ENCODE assay signal across 8 cellular contexts in the genomic region with DNA sequence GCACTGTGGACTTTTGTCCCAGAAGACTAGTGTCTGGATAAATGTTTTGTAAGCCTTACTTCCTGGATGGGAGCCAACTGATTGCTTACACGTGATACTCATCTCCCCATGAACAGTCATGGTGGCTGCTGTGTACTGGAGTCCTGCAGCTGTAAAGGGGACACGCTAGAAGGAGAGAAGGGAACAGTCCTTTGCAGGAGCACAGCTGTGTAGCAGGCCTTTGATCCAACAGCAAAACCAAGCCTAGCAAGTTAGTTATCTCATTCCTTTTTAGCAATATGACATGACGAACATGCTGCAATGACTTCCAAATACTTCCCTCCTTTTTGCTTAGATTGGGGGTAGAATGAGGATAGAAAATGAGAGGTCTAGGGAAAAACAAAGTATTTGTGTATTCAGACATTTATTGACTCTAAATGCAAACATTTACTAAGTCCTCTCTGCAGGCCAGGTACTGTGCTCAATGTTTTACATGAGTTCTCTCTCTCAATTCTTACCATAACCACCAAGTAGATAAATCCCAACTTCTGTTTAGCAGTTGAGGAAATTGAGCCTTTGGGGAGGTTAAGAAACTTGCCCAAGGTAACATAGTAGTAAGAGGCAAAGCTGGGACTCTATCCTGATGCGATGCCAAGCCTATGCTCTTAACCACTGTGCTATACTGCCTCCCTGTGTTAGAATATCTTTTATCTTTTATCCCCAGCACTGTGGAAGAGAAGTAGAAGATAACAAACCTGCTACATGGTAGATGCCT. TPM values are rescaled to one million over a fixed set of nuclear protein-coding genes. Genes with fewer than 3 reads are reported as not detected.
DNase-seq lines count a peak whose midpoint lies in the region; ATAC-seq and TF ChIP-seq lines count a peak whose summit lies in the region.

No MANE protein-coding gene starts in this region.

- H3K4me3 Mint-ChIP-seq in neural crest cell: no peak overlapping the region

- H3K27me3 Mint-ChIP-seq in neural crest cell (ENCODE audit: low read depth): no peaks in the 10 kb centered on the region

- TF ChIP-seq EP300 in Ishikawa (IDR thresholded peaks at IDR 0.05; ENCODE audit: borderline replicate concordance): no peak

- ATAC-seq in GM21529 (IDR thresholded peaks at IDR 0.05; ENCODE audit: unreplicated experiment): no peak

- DNase-seq in NCI-H1417 (lab: John Stamatoyannopoulos, UW) (peak; percentile 21 to 55 (median 36)), NCI-H1417 treated with DMSO at 0.1 percent for 48 hours (lab: John Stamatoyannopoulos, UW) (no peak), RKO (ENCODE audit: low spot score) (peak; percentile 50), erythroblast (lab: John Stamatoyannopoulos, UW) (peak; percentile 55 to 70), neural crest cell (ENCODE audit: low read depth, low spot score) (no peak), occipital lobe (lab: John Stamatoyannopoulos, UW) (no peak)

- peak overlapping the region; percentile 38 for H3K27ac Mint-ChIP-seq in neural crest cell (ENCODE audit: unreplicated experiment)

- H3K4me1 Mint-ChIP-seq in neural crest cell: peaks cover 33% of the 10 kb centered on the region

- no peaks in the 10 kb centered on the region for H3K36me3 Mint-ChIP-seq in neural crest cell (ENCODE audit: low read depth)

- TF ChIP-seq RAD21 in Ishikawa (IDR thresholded peaks at IDR 0.05; ENCODE audit: low read depth): peak; percentile 83

- TF ChIP-seq POLR2A in erythroblast (IDR thresholded peaks at IDR 0.05; ENCODE audit: low read length): no peak

- TF ChIP-seq CTCF in neural crest cell (conservative IDR thresholded peaks at IDR 0.05): peak; percentile 59

- peaks cover 5% of the 10 kb centered on the region for H3K9me3 Mint-ChIP-seq in neural crest cell

TF ChIP-seq in Ishikawa, 13 proteins besides CTCF, POLR2A, EP300 and RAD21:
- TF ChIP-seq NFIC (IDR thresholded peaks at IDR 0.05) (0 out of 2 replicates have a peak, but pooled peaks have one; percentile 3), USF1 (IDR thresholded peaks at IDR 0.05) (no peak), TCF12 (IDR thresholded peaks at IDR 0.05; ENCODE audit: low read depth) (no peak)
TF ChIP-seq in Ishikawa: peak in this region for 1.

RNA-seq across cellular contexts. Expression of gene CD28, which starts 55.4 kb away (rescaled TPM):
- total RNA-seq in neural crest cell (not detected in 2 replicates), occipital lobe (0.78 TPM)

Comparison
In these comparisons a context has a peak if more than half of its experiments do, and no peak if none do; other contexts are left out.
1. DNase-seq: peak in NCI-H1417 (3 of 3), RKO (single experiment) and erythroblast (2 of 2); none in NCI-H1417 treated with DMSO at 0.1 percent for 48 hours (single experiment), neural crest cell (single experiment) and occipital lobe (single experiment).